ENCODE assay signal across 1 cellular context in the genomic region with DNA sequence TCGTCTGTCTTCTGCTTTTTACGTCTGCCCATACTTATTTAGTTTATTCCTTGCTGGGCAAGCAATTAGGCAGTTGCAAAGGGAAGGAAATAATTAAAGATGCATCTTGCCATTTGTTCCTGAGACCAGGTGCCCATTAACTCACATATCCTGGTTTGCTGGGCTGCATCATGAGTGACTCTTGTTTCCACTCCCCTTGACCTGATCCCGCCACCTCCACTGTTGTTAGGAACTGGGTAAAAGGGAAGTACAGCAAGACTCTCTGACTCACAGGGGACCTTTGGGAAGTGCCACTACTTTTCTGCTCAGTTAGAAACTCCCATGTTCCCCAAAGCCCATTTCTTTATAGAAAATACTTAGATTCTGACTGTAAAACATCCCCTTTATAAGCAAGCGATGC.
TF ChIP-seq lines count a peak whose summit lies in the region.

No MANE protein-coding gene starts in this region.

TF ChIP-seq in A549, 52 proteins besides CTCF, POLR2A, EP300 and RAD21 (continued from another document):
- TF ChIP-seq MAFK (IDR thresholded peaks at IDR 0.05; ENCODE audit: partially characterized antibody) (no peak), FOSL2 (IDR thresholded peaks at IDR 0.05) (no peak), FOSL2 (CRISPR knock-in tag; IDR thresholded peaks at IDR 0.05) (no peak)
